In the genomic region with DNA sequence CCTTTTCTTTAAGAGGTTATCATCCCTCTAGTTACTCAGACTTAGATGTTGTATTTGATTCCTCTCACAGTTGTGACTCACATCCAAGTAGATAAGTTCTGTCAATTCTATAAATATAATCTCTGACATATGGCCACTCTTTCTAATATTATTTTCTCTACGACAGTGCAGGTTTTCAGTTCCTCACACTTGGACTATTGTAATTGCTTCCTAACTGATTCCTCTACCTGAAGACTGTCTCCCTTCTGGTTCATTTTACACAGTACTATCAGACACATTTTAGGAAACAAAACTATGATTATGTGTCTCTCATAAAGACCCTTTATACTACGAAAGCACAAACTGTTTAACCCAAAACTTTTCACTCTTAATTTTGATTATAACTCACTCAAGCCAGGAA, we compare ENCODE assay signal across 1 cellular context.
TF ChIP-seq lines count a peak whose summit lies in the region.

No MANE protein-coding gene starts in this region.

TF ChIP-seq in SK-N-SH, 30 proteins besides CTCF, POLR2A, EP300 and RAD21 (continued from another document):
- TF ChIP-seq, protein P1, sequence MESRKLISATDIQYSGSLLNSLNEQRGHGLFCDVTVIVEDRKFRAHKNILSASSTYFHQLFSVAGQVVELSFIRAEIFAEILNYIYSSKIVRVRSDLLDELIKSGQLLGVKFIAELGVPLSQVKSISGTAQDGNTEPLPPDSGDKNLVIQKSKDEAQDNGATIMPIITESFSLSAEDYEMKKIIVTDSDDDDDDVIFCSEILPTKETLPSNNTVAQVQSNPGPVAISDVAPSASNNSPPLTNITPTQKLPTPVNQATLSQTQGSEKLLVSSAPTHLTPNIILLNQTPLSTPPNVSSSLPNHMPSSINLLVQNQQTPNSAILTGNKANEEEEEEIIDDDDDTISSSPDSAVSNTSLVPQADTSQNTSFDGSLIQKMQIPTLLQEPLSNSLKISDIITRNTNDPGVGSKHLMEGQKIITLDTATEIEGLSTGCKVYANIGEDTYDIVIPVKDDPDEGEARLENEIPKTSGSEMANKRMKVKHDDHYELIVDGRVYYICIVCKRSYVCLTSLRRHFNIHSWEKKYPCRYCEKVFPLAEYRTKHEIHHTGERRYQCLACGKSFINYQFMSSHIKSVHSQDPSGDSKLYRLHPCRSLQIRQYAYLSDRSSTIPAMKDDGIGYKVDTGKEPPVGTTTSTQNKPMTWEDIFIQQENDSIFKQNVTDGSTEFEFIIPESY (IDR thresholded peaks at IDR 0.05; ENCODE audit: borderline replicate concordance, low read depth): no peak
- TF ChIP-seq GABPA (IDR thresholded peaks at IDR 0.05; ENCODE audit: low read depth) (no peak), FOSL2 (IDR thresholded peaks at IDR 0.05; ENCODE audit: borderline replicate concordance, low read depth) (no peak), SIN3A (IDR thresholded peaks at IDR 0.05; ENCODE audit: borderline replicate concordance, low read depth, low read length) (no peak), RXRA (IDR thresholded peaks at IDR 0.05; ENCODE audit: borderline replicate concordance, low read depth) (no peak), FOXM1 (IDR thresholded peaks at IDR 0.05; ENCODE audit: low read depth) (no peak), ELF1 (IDR thresholded peaks at IDR 0.05) (no peak), RCOR1 (IDR thresholded peaks at IDR 0.05; ENCODE audit: low read length) (no peak)
- TF ChIP-seq, protein P2, sequence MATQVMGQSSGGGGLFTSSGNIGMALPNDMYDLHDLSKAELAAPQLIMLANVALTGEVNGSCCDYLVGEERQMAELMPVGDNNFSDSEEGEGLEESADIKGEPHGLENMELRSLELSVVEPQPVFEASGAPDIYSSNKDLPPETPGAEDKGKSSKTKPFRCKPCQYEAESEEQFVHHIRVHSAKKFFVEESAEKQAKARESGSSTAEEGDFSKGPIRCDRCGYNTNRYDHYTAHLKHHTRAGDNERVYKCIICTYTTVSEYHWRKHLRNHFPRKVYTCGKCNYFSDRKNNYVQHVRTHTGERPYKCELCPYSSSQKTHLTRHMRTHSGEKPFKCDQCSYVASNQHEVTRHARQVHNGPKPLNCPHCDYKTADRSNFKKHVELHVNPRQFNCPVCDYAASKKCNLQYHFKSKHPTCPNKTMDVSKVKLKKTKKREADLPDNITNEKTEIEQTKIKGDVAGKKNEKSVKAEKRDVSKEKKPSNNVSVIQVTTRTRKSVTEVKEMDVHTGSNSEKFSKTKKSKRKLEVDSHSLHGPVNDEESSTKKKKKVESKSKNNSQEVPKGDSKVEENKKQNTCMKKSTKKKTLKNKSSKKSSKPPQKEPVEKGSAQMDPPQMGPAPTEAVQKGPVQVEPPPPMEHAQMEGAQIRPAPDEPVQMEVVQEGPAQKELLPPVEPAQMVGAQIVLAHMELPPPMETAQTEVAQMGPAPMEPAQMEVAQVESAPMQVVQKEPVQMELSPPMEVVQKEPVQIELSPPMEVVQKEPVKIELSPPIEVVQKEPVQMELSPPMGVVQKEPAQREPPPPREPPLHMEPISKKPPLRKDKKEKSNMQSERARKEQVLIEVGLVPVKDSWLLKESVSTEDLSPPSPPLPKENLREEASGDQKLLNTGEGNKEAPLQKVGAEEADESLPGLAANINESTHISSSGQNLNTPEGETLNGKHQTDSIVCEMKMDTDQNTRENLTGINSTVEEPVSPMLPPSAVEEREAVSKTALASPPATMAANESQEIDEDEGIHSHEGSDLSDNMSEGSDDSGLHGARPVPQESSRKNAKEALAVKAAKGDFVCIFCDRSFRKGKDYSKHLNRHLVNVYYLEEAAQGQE (IDR thresholded peaks at IDR 0.05; ENCODE audit: low read depth, low read length): no peak
